In genomic region chr7:98802781-98803110, GRCh38 we compare ENCODE assay signal across 11 cellular contexts.
DNase-seq lines count a peak whose midpoint lies in the region; ATAC-seq, FAIRE-seq and TF ChIP-seq lines count a peak whose summit lies in the region.
"Had no signal": no experiment of that assay in that cellular context is flagged by ENCODE, and none has a peak within 500 bp of the region (broad histone marks: within the 10 kb centered on the region; RNA-seq: fewer than 3 reads in every experiment).

No MANE protein-coding gene starts in this region.

- peaks cover 37 to 57% of the 10 kb centered on the region in 2 donors for H3K27me3 Mint-ChIP-seq in effector memory CD8-positive, alpha-beta T cell

- peaks cover 3% of the 10 kb centered on the region; the same call in 1 of the 2 replicates for H4K20me1 ChIP-seq in K562 (replicated peaks; ENCODE audit: control insufficient read depth, insufficient read depth, low read length)

- POLR2A ChIA-PET in K562 (lab: Yijun Ruan, JAX), result interaction anchor here (0.7 kb wide), 1 partner anchor 16 kb away, joined by 3 read pairs; no protein-coding TSS in a partner anchor

- intact Hi-C loops in K562 (cut with micrococcal nuclease), result no loop called here

- TF ChIP-seq CTCF in K562 (IDR thresholded peaks at IDR 0.05 in 2 of 3, conservative IDR thresholded peaks at IDR 0.05 in 1 of 3; ENCODE audit: insufficient read depth in 2 of 3, low read depth in 1 of 3, low read length in 3 of 3), result no peak

- DNase-seq in K562 (ENCODE audit: extremely low read depth in 1 of 4, low spot score in 3 of 4) (no peak), medulla oblongata (ENCODE audit: extremely low spot score) (no peak), iPS-NIHi11 (ENCODE audit: low spot score) (no peak), NCI-H1417 treated with DMSO at 0.1 percent for 48 hours (lab: John Stamatoyannopoulos, UW) (no peak)
- no peak for DNase-seq in effector memory CD8-positive, alpha-beta T cell
- DNase-seq: activated CD8-positive, alpha-beta memory T cell treated with anti-CD3 and anti-CD28 coated beads, Interleukin-2, amount 50 U/mL, for 4 hours had no signal

- no peak overlapping the region for H3K9ac ChIP-seq in K562 (ENCODE audit: insufficient read depth in 1 of 2, low read depth in 2 of 2, low read length in 2 of 2)
- H3K9ac ChIP-seq: KMS-11 had no signal

- no peak for TF ChIP-seq POLR2A in K562 (conservative IDR thresholded peaks at IDR 0.05)

- FAIRE-seq in K562 (lab: Jason Lieb, UNC), result no peak

- H3K27me3 ChIP-seq in K562 (ENCODE audit: control insufficient read depth in 2 of 2, insufficient read depth in 2 of 2, low read length in 2 of 2), result peaks cover 7 to 36% of the 10 kb centered on the region in 2 experiments

- peaks cover 1 to 14% of the 10 kb centered on the region in 2 donors for H3K9me3 Mint-ChIP-seq in effector memory CD8-positive, alpha-beta T cell

- BruUV-seq in K562 (replicated peaks; lab: Mats Ljungman, UMichigan), result no TSS peak

- no peaks in the 10 kb centered on the region for H3K36me3 ChIP-seq in K562 (ENCODE audit: control insufficient read depth, insufficient read depth, low read length)

- no peak overlapping the region for H3K4me3 Mint-ChIP-seq in effector memory CD8-positive, alpha-beta T cell
- H3K4me3 Mint-ChIP-seq: T-cell had no signal

- H3K4me1 Mint-ChIP-seq in effector memory CD8-positive, alpha-beta T cell (ENCODE audit: low read depth in 2 of 2), result no peaks in the 10 kb centered on the region
- H3K4me1 Mint-ChIP-seq: T-cell had no signal

- peaks cover 5% of the 10 kb centered on the region for H3K36me3 Mint-ChIP-seq in effector memory CD8-positive, alpha-beta T cell (ENCODE audit: insufficient read depth)
- H3K36me3 Mint-ChIP-seq: T-cell had no signal

- H3K79me2 ChIP-seq in K562 (ENCODE audit: control insufficient read depth, insufficient read depth, low read length), result no peaks in the 10 kb centered on the region

- no peak overlapping the region for H3K4me3 ChIP-seq in K562

- H3K4me1 ChIP-seq in K562 (replicated peaks in 1 of 2; ENCODE audit: control insufficient read depth in 2 of 2, insufficient read depth in 2 of 2, low read length in 2 of 2), result no peaks in the 10 kb centered on the region; a peak in 1 of 5 replicates

- TF ChIP-seq EP300 in K562 (IDR thresholded peaks at IDR 0.05; ENCODE audit: low read length), result no peak

- 8% methylated on average over 2 of the region's 2 CpGs for WGBS in K562 (ENCODE audit: insufficient coverage, low coverage, missing lambda C conversion rate)

- ATAC-seq in GM18508 (IDR thresholded peaks at IDR 0.05; ENCODE audit: insufficient read depth, unreplicated experiment) (peak; percentile 10), GM21447 (IDR thresholded peaks at IDR 0.05; ENCODE audit: unreplicated experiment) (peak; percentile 34), HG03064 (IDR thresholded peaks at IDR 0.05; ENCODE audit: low read depth, unreplicated experiment) (peak; percentile 25), K562 (no peak)
- no peak for ATAC-seq in effector memory CD8-positive, alpha-beta T cell (replicated peaks)
- ATAC-seq: T-cell had no signal

- in situ Hi-C loops in K562 (cut with MboI), result no loop called here

- no peak overlapping the region for H3K4me2 ChIP-seq in K562 (ENCODE audit: insufficient read depth, low read length)
- H3K4me2 ChIP-seq: KMS-11 had no signal

- CTCF ChIA-PET in K562 (lab: Yijun Ruan, JAX; ENCODE audit: low intra/inter-chr PET ratio), result no interaction called here

- no peak overlapping the region for H3K27ac Mint-ChIP-seq in effector memory CD8-positive, alpha-beta T cell
- H3K27ac Mint-ChIP-seq: T-cell had no signal

- no peak overlapping the region for H2AFZ ChIP-seq in K562 (ENCODE audit: low read depth, low read length)

- TF ChIP-seq RAD21 in K562 (CRISPR knock-in tag; conservative IDR thresholded peaks at IDR 0.05 in 1 of 2, IDR thresholded peaks at IDR 0.05 in 1 of 2), result no peak

- H3K27ac ChIP-seq in K562 (ENCODE audit: extremely low read depth, low read depth, low read length), result no peak overlapping the region
- H3K27ac ChIP-seq: KMS-11 had no signal

- no peaks in the 10 kb centered on the region for H3K9me3 ChIP-seq in K562 (replicated peaks; ENCODE audit: control insufficient read depth, insufficient read depth, low read depth, low read length)

- no peaks in the 10 kb centered on the region for H3K9me1 ChIP-seq in K562 (ENCODE audit: control insufficient read depth, insufficient read depth, low read length)

TF ChIP-seq in K562, 482 proteins besides CTCF, POLR2A, EP300 and RAD21:
- TF ChIP-seq XRCC5 (IDR thresholded peaks at IDR 0.05; ENCODE audit: low read depth, low read length), result no peak
- TF ChIP-seq ZKSCAN3 (CRISPR knock-in tag; IDR thresholded peaks at IDR 0.05), result peak; percentile 92
- no peak for TF ChIP-seq IRF9 (tag; IDR thresholded peaks at IDR 0.05)
- no peak for TF ChIP-seq MXD1 (CRISPR knock-in tag; IDR thresholded peaks at IDR 0.05; ENCODE audit: borderline replicate concordance, poor library complexity, severe bottlenecking)
- no peak for TF ChIP-seq ZNF785 (CRISPR knock-in tag; IDR thresholded peaks at IDR 0.05)

Comparison
In these comparisons a context has a peak if more than half of its experiments do, and no peak if none do; other contexts are left out.
1. ATAC-seq: peak in GM18508 (single experiment), GM21447 (single experiment) and HG03064 (single experiment); none in K562 (single experiment) and effector memory CD8-positive, alpha-beta T cell (single experiment).